Comparison of ENCODE assay signal across 1 cellular context in the genomic region with DNA sequence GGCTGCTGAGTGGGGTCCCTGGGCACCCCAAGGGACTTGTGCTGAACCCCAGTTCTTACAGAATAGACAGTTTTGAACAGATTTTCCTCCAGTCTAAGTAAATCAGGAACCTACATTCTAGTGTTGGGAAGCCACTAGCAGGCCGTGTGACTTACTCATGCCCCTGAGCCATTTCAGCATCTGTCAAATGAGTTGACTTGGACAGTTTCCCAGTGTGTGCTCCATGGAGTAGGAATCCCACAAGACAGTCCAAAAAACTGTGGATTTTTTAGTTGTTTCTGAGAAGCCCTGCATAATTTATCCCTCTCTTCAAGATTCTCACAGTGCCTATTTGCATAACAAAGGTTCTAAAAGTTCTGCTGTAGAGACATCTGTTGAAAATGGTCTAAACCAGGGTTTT.
TF ChIP-seq lines count a peak whose summit lies in the region.

No MANE protein-coding gene starts in this region.

TF ChIP-seq in IMR-90, 13 proteins besides CTCF, POLR2A, EP300 and RAD21 (continued from another document):
- no peak; the same call in 1 of the 2 replicates for TF ChIP-seq MXI1 (IDR thresholded peaks at IDR 0.05; ENCODE audit: borderline replicate concordance, low read depth, low read length)
- no peak for TF ChIP-seq SMC3 (IDR thresholded peaks at IDR 0.05; ENCODE audit: low read depth, low read length)
